Comparison of ENCODE assay signal across 8 cellular contexts in genomic region chr10:75403144-75404022, GRCh38. TPM values are rescaled to one million over a fixed set of nuclear protein-coding genes. Genes with fewer than 3 reads are reported as not detected.
DNase-seq lines count a peak whose midpoint lies in the region; ATAC-seq and TF ChIP-seq lines count a peak whose summit lies in the region.

No MANE protein-coding gene starts in this region.

- H3K4me3 ChIP-seq in NT2/D1 (ENCODE audit: insufficient read length, low read depth) (peak overlapping the region; percentile 34), dorsolateral prefrontal cortex (peak overlapping the region; percentile 47 to 93 (median 80))

- H3K4me1 ChIP-seq in NT2/D1 (ENCODE audit: insufficient read depth, insufficient read length): peaks cover 1% of the 10 kb centered on the region

- H3K4me1 Mint-ChIP-seq in mesothelial cell of epicardium: peaks cover 35% of the 10 kb centered on the region

- H3K9me3 ChIP-seq in NT2/D1 (ENCODE audit: insufficient read depth, low read length): no peaks in the 10 kb centered on the region

- DNase-seq in EL: peak; percentile 32
- no peak for DNase-seq in NT2/D1 (ENCODE audit: low read depth, low spot score)
- DNase-seq in dorsolateral prefrontal cortex: peak in 1 of 10 donors; percentile 53
- DNase-seq in mesothelial cell of epicardium (ENCODE audit: low spot score in 2 of 2, unreplicated experiment in 2 of 2): peak; percentile 68 to 81
- peak; percentile 65 for DNase-seq in ureter (ENCODE audit: low spot score)
- no peak for DNase-seq in OCI-M1 (lab: John Stamatoyannopoulos, UW)

- H3K27me3 ChIP-seq in NT2/D1 (ENCODE audit: insufficient read depth, insufficient read length) (peaks cover 89% of the 10 kb centered on the region), dorsolateral prefrontal cortex (peaks cover 0 to 71% (median 48%) of the 10 kb centered on the region in 45 donors)

- peaks cover 3% of the 10 kb centered on the region for H3K36me3 Mint-ChIP-seq in mesothelial cell of epicardium

- intact Hi-C loops in dorsolateral prefrontal cortex (cut with DNase I): loop anchor here (5.0 to 10.0 kb wide), 4 partner anchors 401 to 1144 kb away; no protein-coding TSS in a partner anchor

- H3K27ac ChIP-seq in 22Rv1: peak overlapping the region; percentile 100
- peak overlapping the region in 55 of 59 donors; percentile 49 to 99 (median 91) for H3K27ac ChIP-seq in dorsolateral prefrontal cortex

- H3K9me3 Mint-ChIP-seq in mesothelial cell of epicardium: no peaks in the 10 kb centered on the region

- no peak for TF ChIP-seq CTCF in 22Rv1 (IDR thresholded peaks at IDR 0.05)
- peak in 1 of 56 donors; percentile 7 for TF ChIP-seq CTCF in dorsolateral prefrontal cortex (IDR thresholded peaks at IDR 0.05 in 54 of 56, conservative IDR thresholded peaks at IDR 0.05 in 2 of 56; ENCODE audit: low read depth in 1 of 56, partially characterized antibody in 56 of 56)
- no peak for TF ChIP-seq CTCF in mesothelial cell of epicardium (IDR thresholded peaks at IDR 0.05; ENCODE audit: unreplicated experiment)

- peak overlapping the region; percentile 80 for H3K4me3 Mint-ChIP-seq in mesothelial cell of epicardium

- H3K27ac Mint-ChIP-seq in mesothelial cell of epicardium: peak overlapping the region; percentile 97

- ATAC-seq in HG02973 (IDR thresholded peaks at IDR 0.05; ENCODE audit: unreplicated experiment): no peak

- H3K36me3 ChIP-seq in NT2/D1 (ENCODE audit: insufficient read depth, insufficient read length, low read length): no peaks in the 10 kb centered on the region

- no peaks in the 10 kb centered on the region for H3K27me3 Mint-ChIP-seq in mesothelial cell of epicardium (ENCODE audit: low read depth)

- H3K9ac ChIP-seq in NT2/D1 (ENCODE audit: insufficient read length, low read depth): no peak overlapping the region

RNA-seq across cellular contexts. Expression of gene ZNF503, which starts 1.8 kb away (rescaled TPM):
- 10 to 100 TPM in 49 of 120 experiments, 1 to 10 TPM in 71; 3.5 to 16.7 (median 9.6) TPM for total RNA-seq in dorsolateral prefrontal cortex
- total RNA-seq in mesothelial cell of epicardium: 58.0 to 59.9 TPM (median 58.3 TPM) in 3 replicates
- total RNA-seq in ureter: 25.2 TPM

RNA-seq across cellular contexts. Expression of gene LRMDA, which starts 28.0 kb away (rescaled TPM):
- total RNA-seq in dorsolateral prefrontal cortex (10 to 100 TPM in 54 of 120 experiments, 1 to 10 TPM in 66; 2.8 to 27.7 (median 9.5) TPM), mesothelial cell of epicardium (2.0 to 3.3 TPM (median 2.7 TPM) in 3 replicates), ureter (23.1 TPM)

Comparison
In these comparisons a context has a peak if more than half of its experiments do, and no peak if none do; other contexts are left out.
1. DNase-seq: peak in EL (single experiment), mesothelial cell of epicardium (2 of 2) and ureter (single experiment); none in NT2/D1 (single experiment) and OCI-M1 (single experiment).